ENCODE assay signal across 17 cellular contexts in genomic region chr1:67323087-67323486, GRCh38. TPM values are rescaled to one million over a fixed set of nuclear protein-coding genes. Genes with fewer than 3 reads are reported as not detected.
"Had no signal": no experiment of that assay in that cellular context is flagged by ENCODE, and none has a peak within 500 bp of the region (broad histone marks: within the 10 kb centered on the region; RNA-seq: fewer than 3 reads in every experiment).

No MANE protein-coding gene starts in this region.

- H3K27me3 Mint-ChIP-seq: activated naive CD4-positive, alpha-beta T cell treated with anti-CD3 and anti-CD28 coated beads, Interleukin-2, amount 50 U/mL, for 24 hours had no signal

- H3K9me3 ChIP-seq: body of pancreas, colonic mucosa, ovary, right lobe of liver, tibial nerve, uterus had no signal

- DNase-seq: activated CD4-positive, CD25-positive, alpha-beta regulatory T cell; amygdala; body of pancreas; central memory CD4-positive, alpha-beta T cell; colonic mucosa; islet precursor cell; ovary; right lobe of liver; uterus had no signal

- H3K27ac Mint-ChIP-seq: activated naive CD4-positive, alpha-beta T cell treated with anti-CD3 and anti-CD28 coated beads, Interleukin-2, amount 50 U/mL, for 24 hours; mesothelial cell of epicardium had no signal

- H3K4me2 ChIP-seq: smooth muscle cell had no signal

- H3K9me3 Mint-ChIP-seq: activated naive CD4-positive, alpha-beta T cell treated with anti-CD3 and anti-CD28 coated beads, Interleukin-2, amount 50 U/mL, for 24 hours; mesothelial cell of epicardium had no signal

- ATAC-seq: body of pancreas, esophagus mucosa had no signal

- H3K4me1 ChIP-seq: body of pancreas, colonic mucosa, right lobe of liver, tibial nerve, uterus had no signal

- H3K36me3 ChIP-seq: colonic mucosa, ovary, right lobe of liver, tibial nerve, uterus had no signal

- H3K27ac ChIP-seq: body of pancreas, colonic mucosa, ovary, right lobe of liver, tibial nerve, uterus had no signal

- H3K36me3 Mint-ChIP-seq: mesothelial cell of epicardium had no signal

- H3K4me3 ChIP-seq: body of pancreas, colonic mucosa, lung, ovary, right lobe of liver, smooth muscle cell, tibial nerve, uterus had no signal

- H3K4me3 Mint-ChIP-seq: activated naive CD4-positive, alpha-beta T cell treated with anti-CD3 and anti-CD28 coated beads, Interleukin-2, amount 50 U/mL, for 24 hours; mesothelial cell of epicardium had no signal

- FAIRE-seq: TTC549 had no signal

- H3K4me1 Mint-ChIP-seq: activated naive CD4-positive, alpha-beta T cell treated with anti-CD3 and anti-CD28 coated beads, Interleukin-2, amount 50 U/mL, for 24 hours; mesothelial cell of epicardium had no signal

- H3K27me3 ChIP-seq: body of pancreas, colonic mucosa, ovary, right lobe of liver, tibial nerve, uterus had no signal

RNA-seq across cellular contexts. Expression of gene IL12RB2, which starts 15.4 kb away (rescaled TPM):
- total RNA-seq: pulmonary artery endothelial cell, smooth muscle cell had no signal
- polyA plus RNA-seq: smooth muscle cell had no signal
